ENCODE assay signal across 1 cellular context in the genomic region with DNA sequence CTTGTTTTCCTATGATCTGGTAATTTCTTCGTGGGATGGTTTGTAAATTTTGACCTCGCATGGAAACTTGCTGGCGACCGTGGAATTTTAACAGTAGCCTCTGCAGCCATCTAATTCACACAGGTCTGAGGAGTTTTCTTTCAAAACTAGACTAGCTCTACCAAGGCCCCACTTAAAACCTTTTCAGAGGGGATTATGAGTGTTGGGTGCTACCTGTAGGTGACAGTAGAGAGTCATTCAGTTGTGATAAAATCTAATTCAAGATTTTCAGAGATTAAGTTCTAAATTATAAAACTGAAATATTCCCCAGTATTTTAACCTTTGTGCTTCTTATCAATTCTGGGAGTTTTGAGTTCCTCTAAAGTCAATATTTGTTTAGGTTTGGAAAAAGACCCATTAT.
TF ChIP-seq lines count a peak whose summit lies in the region.

No MANE protein-coding gene starts in this region.

TF ChIP-seq in HCT116, 20 proteins besides CTCF, POLR2A, EP300 and RAD21:
- TF ChIP-seq SP1 (IDR thresholded peaks at IDR 0.05; ENCODE audit: low read depth) (no peak), TCF7L2 (IDR thresholded peaks at IDR 0.05; ENCODE audit: borderline replicate concordance, extremely low read depth, insufficient read depth, insufficient read length) (no peak), ZNF274 (IDR thresholded peaks at IDR 0.05; ENCODE audit: low read depth, low read length) (no peak), CEBPB (IDR thresholded peaks at IDR 0.05; ENCODE audit: low read depth) (no peak), SRF (IDR thresholded peaks at IDR 0.05; ENCODE audit: low read depth) (no peak), ELF1 (IDR thresholded peaks at IDR 0.05; ENCODE audit: borderline replicate concordance, low read depth) (no peak), POLR2AphosphoS5 (IDR thresholded peaks at IDR 0.05; ENCODE audit: low read depth, low read length) (no peak)
- TF ChIP-seq, protein P1, sequence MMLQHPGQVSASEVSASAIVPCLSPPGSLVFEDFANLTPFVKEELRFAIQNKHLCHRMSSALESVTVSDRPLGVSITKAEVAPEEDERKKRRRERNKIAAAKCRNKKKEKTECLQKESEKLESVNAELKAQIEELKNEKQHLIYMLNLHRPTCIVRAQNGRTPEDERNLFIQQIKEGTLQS (IDR thresholded peaks at IDR 0.05): no peak
- TF ChIP-seq, protein P2, sequence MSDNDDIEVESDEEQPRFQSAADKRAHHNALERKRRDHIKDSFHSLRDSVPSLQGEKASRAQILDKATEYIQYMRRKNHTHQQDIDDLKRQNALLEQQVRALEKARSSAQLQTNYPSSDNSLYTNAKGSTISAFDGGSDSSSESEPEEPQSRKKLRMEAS (IDR thresholded peaks at IDR 0.05): no peak
